ENCODE assay signal across 1 cellular context in the genomic region with DNA sequence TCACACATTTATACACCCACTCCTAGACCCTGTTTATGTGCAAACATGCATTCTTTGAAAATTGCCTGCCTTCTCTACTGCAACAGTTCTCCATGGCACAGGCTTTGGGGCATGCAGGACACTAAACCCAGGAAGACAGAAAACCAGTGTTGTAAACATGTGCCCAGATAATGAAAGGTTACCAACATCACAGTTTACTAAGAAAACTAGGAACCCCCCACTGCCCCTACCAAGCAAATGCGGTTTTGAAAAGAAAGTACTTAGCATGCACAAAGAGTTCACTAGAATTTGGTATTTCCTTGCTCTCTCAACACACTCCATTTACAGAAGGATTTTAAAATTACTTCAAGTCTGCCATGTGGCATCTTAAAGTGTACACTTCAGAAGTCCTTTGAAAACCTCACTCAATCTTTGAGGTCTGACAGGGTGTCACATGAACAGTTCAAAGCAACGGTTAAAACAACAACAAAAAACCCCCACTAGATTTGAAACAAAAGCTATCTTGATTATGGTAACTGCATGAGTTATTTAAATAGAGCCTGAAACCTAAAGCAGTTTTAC.
TF ChIP-seq lines count a peak whose summit lies in the region.

No MANE protein-coding gene starts in this region.

TF ChIP-seq in GM12878, 131 proteins besides CTCF, POLR2A, EP300 and RAD21 (continued from another document and continues in another):
- TF ChIP-seq, protein P1, sequence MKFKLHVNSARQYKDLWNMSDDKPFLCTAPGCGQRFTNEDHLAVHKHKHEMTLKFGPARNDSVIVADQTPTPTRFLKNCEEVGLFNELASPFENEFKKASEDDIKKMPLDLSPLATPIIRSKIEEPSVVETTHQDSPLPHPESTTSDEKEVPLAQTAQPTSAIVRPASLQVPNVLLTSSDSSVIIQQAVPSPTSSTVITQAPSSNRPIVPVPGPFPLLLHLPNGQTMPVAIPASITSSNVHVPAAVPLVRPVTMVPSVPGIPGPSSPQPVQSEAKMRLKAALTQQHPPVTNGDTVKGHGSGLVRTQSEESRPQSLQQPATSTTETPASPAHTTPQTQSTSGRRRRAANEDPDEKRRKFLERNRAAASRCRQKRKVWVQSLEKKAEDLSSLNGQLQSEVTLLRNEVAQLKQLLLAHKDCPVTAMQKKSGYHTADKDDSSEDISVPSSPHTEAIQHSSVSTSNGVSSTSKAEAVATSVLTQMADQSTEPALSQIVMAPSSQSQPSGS (IDR thresholded peaks at IDR 0.05; ENCODE audit: low read length), result peak; percentile 68; the same call in 1 of the 2 replicates
- TF ChIP-seq, protein P2, sequence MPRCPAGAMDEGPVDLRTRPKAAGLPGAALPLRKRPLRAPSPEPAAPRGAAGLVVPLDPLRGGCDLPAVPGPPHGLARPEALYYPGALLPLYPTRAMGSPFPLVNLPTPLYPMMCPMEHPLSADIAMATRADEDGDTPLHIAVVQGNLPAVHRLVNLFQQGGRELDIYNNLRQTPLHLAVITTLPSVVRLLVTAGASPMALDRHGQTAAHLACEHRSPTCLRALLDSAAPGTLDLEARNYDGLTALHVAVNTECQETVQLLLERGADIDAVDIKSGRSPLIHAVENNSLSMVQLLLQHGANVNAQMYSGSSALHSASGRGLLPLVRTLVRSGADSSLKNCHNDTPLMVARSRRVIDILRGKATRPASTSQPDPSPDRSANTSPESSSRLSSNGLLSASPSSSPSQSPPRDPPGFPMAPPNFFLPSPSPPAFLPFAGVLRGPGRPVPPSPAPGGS (IDR thresholded peaks at IDR 0.05; ENCODE audit: borderline replicate concordance, insufficient read depth, low read depth, low read length, poor library complexity, severe bottlenecking), result no peak
- TF ChIP-seq ZNF274 (IDR thresholded peaks at IDR 0.05; ENCODE audit: insufficient read depth, insufficient read length) (no peak), YBX1 (IDR thresholded peaks at IDR 0.05) (no peak), TARDBP (IDR thresholded peaks at IDR 0.05; ENCODE audit: borderline replicate concordance) (no peak), MEF2A (IDR thresholded peaks at IDR 0.05; ENCODE audit: insufficient read depth, low read depth, low read length) (peak; percentile 81), ZNF622 (IDR thresholded peaks at IDR 0.05) (no peak), IKZF2 (IDR thresholded peaks at IDR 0.05) (no peak; a peak in 2 of 4 replicates), TCF3 (IDR thresholded peaks at IDR 0.05; ENCODE audit: borderline replicate concordance, insufficient read depth, low read depth, low read length) (no peak), SMAD5 (IDR thresholded peaks at IDR 0.05; ENCODE audit: low read depth) (0 out of 2 replicates have a peak, but pooled peaks have one; percentile 27), RFX5 (IDR thresholded peaks at IDR 0.05; ENCODE audit: low read depth, low read length) (no peak), YY1 (IDR thresholded peaks at IDR 0.05; ENCODE audit: low read depth, low read length) (no peak), RB1 (IDR thresholded peaks at IDR 0.05; ENCODE audit: borderline replicate concordance) (no peak), WRNIP1 (IDR thresholded peaks at IDR 0.05; ENCODE audit: borderline replicate concordance, low read depth, low read length) (no peak), CBFB (IDR thresholded peaks at IDR 0.05; ENCODE audit: low read depth) (no peak), BACH1 (IDR thresholded peaks at IDR 0.05; ENCODE audit: borderline replicate concordance) (no peak), ASH2L (IDR thresholded peaks at IDR 0.05; ENCODE audit: borderline replicate concordance, low read depth) (no peak), CBX3 (IDR thresholded peaks at IDR 0.05; ENCODE audit: borderline replicate concordance, low read depth) (no peak)
- TF ChIP-seq, protein P3, sequence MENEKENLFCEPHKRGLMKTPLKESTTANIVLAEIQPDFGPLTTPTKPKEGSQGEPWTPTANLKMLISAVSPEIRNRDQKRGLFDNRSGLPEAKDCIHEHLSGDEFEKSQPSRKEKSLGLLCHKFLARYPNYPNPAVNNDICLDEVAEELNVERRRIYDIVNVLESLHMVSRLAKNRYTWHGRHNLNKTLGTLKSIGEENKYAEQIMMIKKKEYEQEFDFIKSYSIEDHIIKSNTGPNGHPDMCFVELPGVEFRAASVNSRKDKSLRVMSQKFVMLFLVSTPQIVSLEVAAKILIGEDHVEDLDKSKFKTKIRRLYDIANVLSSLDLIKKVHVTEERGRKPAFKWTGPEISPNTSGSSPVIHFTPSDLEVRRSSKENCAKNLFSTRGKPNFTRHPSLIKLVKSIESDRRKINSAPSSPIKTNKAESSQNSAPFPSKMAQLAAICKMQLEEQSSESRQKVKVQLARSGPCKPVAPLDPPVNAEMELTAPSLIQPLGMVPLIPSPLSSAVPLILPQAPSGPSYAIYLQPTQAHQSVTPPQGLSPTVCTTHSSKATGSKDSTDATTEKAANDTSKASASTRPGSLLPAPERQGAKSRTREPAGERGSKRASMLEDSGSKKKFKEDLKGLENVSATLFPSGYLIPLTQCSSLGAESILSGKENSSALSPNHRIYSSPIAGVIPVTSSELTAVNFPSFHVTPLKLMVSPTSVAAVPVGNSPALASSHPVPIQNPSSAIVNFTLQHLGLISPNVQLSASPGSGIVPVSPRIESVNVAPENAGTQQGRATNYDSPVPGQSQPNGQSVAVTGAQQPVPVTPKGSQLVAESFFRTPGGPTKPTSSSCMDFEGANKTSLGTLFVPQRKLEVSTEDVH (IDR thresholded peaks at IDR 0.05; ENCODE audit: low read depth, partially characterized antibody), result no peak
- TF ChIP-seq, protein P4, sequence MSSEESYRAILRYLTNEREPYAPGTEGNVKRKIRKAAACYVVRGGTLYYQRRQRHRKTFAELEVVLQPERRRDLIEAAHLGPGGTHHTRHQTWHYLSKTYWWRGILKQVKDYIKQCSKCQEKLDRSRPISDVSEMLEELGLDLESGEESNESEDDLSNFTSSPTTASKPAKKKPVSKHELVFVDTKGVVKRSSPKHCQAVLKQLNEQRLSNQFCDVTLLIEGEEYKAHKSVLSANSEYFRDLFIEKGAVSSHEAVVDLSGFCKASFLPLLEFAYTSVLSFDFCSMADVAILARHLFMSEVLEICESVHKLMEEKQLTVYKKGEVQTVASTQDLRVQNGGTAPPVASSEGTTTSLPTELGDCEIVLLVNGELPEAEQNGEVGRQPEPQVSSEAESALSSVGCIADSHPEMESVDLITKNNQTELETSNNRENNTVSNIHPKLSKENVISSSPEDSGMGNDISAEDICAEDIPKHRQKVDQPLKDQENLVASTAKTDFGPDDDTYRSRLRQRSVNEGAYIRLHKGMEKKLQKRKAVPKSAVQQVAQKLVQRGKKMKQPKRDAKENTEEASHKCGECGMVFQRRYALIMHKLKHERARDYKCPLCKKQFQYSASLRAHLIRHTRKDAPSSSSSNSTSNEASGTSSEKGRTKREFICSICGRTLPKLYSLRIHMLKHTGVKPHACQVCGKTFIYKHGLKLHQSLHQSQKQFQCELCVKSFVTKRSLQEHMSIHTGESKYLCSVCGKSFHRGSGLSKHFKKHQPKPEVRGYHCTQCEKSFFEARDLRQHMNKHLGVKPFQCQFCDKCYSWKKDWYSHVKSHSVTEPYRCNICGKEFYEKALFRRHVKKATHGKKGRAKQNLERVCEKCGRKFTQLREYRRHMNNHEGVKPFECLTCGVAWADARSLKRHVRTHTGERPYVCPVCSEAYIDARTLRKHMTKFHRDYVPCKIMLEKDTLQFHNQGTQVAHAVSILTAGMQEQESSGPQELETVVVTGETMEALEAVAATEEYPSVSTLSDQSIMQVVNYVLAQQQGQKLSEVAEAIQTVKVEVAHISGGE (CRISPR knock-in tag; IDR thresholded peaks at IDR 0.05), result no peak
- TF ChIP-seq, protein P5, sequence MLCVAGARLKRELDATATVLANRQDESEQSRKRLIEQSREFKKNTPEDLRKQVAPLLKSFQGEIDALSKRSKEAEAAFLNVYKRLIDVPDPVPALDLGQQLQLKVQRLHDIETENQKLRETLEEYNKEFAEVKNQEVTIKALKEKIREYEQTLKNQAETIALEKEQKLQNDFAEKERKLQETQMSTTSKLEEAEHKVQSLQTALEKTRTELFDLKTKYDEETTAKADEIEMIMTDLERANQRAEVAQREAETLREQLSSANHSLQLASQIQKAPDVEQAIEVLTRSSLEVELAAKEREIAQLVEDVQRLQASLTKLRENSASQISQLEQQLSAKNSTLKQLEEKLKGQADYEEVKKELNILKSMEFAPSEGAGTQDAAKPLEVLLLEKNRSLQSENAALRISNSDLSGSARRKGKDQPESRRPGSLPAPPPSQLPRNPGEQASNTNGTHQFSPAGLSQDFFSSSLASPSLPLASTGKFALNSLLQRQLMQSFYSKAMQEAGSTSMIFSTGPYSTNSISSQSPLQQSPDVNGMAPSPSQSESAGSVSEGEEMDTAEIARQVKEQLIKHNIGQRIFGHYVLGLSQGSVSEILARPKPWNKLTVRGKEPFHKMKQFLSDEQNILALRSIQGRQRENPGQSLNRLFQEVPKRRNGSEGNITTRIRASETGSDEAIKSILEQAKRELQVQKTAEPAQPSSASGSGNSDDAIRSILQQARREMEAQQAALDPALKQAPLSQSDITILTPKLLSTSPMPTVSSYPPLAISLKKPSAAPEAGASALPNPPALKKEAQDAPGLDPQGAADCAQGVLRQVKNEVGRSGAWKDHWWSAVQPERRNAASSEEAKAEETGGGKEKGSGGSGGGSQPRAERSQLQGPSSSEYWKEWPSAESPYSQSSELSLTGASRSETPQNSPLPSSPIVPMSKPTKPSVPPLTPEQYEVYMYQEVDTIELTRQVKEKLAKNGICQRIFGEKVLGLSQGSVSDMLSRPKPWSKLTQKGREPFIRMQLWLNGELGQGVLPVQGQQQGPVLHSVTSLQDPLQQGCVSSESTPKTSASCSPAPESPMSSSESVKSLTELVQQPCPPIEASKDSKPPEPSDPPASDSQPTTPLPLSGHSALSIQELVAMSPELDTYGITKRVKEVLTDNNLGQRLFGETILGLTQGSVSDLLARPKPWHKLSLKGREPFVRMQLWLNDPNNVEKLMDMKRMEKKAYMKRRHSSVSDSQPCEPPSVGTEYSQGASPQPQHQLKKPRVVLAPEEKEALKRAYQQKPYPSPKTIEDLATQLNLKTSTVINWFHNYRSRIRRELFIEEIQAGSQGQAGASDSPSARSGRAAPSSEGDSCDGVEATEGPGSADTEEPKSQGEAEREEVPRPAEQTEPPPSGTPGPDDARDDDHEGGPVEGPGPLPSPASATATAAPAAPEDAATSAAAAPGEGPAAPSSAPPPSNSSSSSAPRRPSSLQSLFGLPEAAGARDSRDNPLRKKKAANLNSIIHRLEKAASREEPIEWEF (IDR thresholded peaks at IDR 0.05; ENCODE audit: insufficient replicate concordance, low read depth, low read length), result no peak
- TF ChIP-seq, protein P6, sequence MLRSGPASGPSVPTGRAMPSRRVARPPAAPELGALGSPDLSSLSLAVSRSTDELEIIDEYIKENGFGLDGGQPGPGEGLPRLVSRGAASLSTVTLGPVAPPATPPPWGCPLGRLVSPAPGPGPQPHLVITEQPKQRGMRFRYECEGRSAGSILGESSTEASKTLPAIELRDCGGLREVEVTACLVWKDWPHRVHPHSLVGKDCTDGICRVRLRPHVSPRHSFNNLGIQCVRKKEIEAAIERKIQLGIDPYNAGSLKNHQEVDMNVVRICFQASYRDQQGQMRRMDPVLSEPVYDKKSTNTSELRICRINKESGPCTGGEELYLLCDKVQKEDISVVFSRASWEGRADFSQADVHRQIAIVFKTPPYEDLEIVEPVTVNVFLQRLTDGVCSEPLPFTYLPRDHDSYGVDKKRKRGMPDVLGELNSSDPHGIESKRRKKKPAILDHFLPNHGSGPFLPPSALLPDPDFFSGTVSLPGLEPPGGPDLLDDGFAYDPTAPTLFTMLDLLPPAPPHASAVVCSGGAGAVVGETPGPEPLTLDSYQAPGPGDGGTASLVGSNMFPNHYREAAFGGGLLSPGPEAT (IDR thresholded peaks at IDR 0.05; ENCODE audit: low read depth), result peak; percentile 73; the same call in 1 of the 2 replicates
- TF ChIP-seq, protein P7, sequence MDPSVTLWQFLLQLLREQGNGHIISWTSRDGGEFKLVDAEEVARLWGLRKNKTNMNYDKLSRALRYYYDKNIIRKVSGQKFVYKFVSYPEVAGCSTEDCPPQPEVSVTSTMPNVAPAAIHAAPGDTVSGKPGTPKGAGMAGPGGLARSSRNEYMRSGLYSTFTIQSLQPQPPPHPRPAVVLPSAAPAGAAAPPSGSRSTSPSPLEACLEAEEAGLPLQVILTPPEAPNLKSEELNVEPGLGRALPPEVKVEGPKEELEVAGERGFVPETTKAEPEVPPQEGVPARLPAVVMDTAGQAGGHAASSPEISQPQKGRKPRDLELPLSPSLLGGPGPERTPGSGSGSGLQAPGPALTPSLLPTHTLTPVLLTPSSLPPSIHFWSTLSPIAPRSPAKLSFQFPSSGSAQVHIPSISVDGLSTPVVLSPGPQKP (IDR thresholded peaks at IDR 0.05; ENCODE audit: low read depth, low read length), result no peak
- TF ChIP-seq, protein P8, sequence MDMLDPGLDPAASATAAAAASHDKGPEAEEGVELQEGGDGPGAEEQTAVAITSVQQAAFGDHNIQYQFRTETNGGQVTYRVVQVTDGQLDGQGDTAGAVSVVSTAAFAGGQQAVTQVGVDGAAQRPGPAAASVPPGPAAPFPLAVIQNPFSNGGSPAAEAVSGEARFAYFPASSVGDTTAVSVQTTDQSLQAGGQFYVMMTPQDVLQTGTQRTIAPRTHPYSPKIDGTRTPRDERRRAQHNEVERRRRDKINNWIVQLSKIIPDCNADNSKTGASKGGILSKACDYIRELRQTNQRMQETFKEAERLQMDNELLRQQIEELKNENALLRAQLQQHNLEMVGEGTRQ (IDR thresholded peaks at IDR 0.05; ENCODE audit: borderline replicate concordance, low read depth, low read length), result peak; percentile 10; the same call in 1 of the 2 replicates
- TF ChIP-seq, protein P9, sequence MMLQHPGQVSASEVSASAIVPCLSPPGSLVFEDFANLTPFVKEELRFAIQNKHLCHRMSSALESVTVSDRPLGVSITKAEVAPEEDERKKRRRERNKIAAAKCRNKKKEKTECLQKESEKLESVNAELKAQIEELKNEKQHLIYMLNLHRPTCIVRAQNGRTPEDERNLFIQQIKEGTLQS (IDR thresholded peaks at IDR 0.05; ENCODE audit: borderline replicate concordance, extremely low read depth, low read depth, low read length), result no peak
- TF ChIP-seq, protein P10, sequence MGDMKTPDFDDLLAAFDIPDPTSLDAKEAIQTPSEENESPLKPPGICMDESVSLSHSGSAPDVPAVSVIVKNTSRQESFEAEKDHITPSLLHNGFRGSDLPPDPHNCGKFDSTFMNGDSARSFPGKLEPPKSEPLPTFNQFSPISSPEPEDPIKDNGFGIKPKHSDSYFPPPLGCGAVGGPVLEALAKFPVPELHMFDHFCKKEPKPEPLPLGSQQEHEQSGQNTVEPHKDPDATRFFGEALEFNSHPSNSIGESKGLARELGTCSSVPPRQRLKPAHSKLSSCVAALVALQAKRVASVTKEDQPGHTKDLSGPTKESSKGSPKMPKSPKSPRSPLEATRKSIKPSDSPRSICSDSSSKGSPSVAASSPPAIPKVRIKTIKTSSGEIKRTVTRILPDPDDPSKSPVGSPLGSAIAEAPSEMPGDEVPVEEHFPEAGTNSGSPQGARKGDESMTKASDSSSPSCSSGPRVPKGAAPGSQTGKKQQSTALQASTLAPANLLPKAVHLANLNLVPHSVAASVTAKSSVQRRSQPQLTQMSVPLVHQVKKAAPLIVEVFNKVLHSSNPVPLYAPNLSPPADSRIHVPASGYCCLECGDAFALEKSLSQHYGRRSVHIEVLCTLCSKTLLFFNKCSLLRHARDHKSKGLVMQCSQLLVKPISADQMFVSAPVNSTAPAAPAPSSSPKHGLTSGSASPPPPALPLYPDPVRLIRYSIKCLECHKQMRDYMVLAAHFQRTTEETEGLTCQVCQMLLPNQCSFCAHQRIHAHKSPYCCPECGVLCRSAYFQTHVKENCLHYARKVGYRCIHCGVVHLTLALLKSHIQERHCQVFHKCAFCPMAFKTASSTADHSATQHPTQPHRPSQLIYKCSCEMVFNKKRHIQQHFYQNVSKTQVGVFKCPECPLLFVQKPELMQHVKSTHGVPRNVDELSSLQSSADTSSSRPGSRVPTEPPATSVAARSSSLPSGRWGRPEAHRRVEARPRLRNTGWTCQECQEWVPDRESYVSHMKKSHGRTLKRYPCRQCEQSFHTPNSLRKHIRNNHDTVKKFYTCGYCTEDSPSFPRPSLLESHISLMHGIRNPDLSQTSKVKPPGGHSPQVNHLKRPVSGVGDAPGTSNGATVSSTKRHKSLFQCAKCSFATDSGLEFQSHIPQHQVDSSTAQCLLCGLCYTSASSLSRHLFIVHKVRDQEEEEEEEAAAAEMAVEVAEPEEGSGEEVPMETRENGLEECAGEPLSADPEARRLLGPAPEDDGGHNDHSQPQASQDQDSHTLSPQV (IDR thresholded peaks at IDR 0.05), result peak; percentile 90; the same call in 1 of the 2 replicates
